In the genomic region with DNA sequence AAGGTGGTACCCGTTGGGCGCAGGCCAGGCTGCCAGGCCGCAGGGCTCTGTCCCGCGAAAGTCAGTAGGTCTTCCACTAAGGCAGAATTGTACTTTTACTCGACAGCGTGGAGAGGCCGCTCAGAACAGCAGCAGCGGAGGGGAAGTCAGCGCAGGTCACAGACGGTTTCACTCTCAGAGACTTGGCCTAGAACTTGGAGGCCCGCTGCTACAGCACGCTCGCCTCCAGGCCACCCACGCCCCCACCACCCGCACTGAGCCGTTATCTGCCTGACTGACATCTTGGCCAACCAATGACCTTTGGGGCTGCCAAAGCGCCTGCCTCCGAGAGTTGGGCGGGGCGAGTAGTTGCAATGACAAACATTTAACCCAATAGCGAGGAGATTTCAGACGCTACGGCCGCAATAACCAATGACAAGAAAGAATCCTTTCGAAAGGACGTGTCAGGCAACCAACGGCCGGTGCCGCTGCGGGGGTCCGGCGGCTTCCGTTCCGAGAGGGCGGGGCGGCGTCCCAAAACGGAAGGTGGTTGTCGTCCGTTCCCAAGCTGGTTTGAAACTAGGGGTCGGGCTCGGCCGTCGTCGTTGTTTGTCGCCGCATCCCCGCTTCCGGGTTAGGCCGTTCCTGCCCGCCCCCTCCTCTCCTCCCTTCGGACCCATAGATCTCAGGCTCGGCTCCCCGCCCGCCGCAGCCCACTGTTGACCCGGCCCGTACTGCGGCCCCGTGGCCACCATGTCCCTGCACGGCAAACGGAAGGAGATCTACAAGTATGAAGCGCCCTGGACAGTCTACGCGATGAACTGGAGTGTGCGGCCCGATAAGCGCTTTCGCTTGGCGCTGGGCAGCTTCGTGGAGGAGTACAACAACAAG, we compare ENCODE assay signal across 8 cellular contexts. TPM values are rescaled to one million over a fixed set of nuclear protein-coding genes. Genes with fewer than 3 reads are reported as not detected.
DNase-seq lines count a peak whose midpoint lies in the region; ATAC-seq, FAIRE-seq and TF ChIP-seq lines count a peak whose summit lies in the region.

A gene with protein sequence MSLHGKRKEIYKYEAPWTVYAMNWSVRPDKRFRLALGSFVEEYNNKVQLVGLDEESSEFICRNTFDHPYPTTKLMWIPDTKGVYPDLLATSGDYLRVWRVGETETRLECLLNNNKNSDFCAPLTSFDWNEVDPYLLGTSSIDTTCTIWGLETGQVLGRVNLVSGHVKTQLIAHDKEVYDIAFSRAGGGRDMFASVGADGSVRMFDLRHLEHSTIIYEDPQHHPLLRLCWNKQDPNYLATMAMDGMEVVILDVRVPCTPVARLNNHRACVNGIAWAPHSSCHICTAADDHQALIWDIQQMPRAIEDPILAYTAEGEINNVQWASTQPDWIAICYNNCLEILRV (plus strand): TSS at position 532 of the 870 bp plus-strand sequence. CDS start 201 bp downstream, at position 733.

- H3K4me1 ChIP-seq in HepG2 (ENCODE audit: insufficient read depth, low read length), result peaks cover 59% of the 10 kb centered on the region

- no TSS peak for BruUV-seq in HepG2 (replicated peaks; lab: Mats Ljungman, UMichigan)

- ATAC-seq in GM19395 (IDR thresholded peaks at IDR 0.05; ENCODE audit: unreplicated experiment) (peak; percentile 95), HG03565 (IDR thresholded peaks at IDR 0.05; ENCODE audit: unreplicated experiment) (peak; percentile 89), HepG2 (peak; percentile 92)

- H3K27ac ChIP-seq in C4-2B (peak within 1 kb of the TSS; percentile 90), HepG2 (ENCODE audit: extremely low read length, insufficient read depth, low read length) (peak within 1 kb of the TSS; percentile 92)

- peaks cover 31% of the 10 kb centered on the region for H4K20me1 ChIP-seq in HepG2 (ENCODE audit: insufficient read depth, low read length)

- peaks cover 0 to 2% of the 10 kb centered on the region in 2 experiments; a peak in 2 of 5 replicates for H3K27me3 ChIP-seq in HepG2 (ENCODE audit: control insufficient read depth in 1 of 2, insufficient read depth in 2 of 2, low read length in 2 of 2)

- no peaks in the 10 kb centered on the region for H3K9me3 ChIP-seq in HepG2 (ENCODE audit: low read length)

- TF ChIP-seq CTCF in C4-2B (conservative IDR thresholded peaks at IDR 0.05) (no peak), HepG2 (CRISPR knock-in tag; IDR thresholded peaks at IDR 0.05) (peak; percentile 37)

- peak within 1 kb of the TSS; percentile 95 to 99 (median 98) for H3K4me3 ChIP-seq in HepG2 (replicated peaks in 1 of 3; ENCODE audit: insufficient read depth in 1 of 3, low read depth in 2 of 3, low read length in 3 of 3)

- H2AFZ ChIP-seq in HepG2 (ENCODE audit: low read length), result no peak within 1 kb of the TSS

- peak; percentile 42 for TF ChIP-seq RAD21 in HepG2 (CRISPR knock-in tag; IDR thresholded peaks at IDR 0.05)

- TF ChIP-seq POLR2A in HepG2 (IDR thresholded peaks at IDR 0.05; ENCODE audit: insufficient read depth in 1 of 2, low read depth in 2 of 2, low read length in 2 of 2), result peak; percentile 84 to 92

- H3K79me2 ChIP-seq in HepG2 (ENCODE audit: insufficient read depth, low read length), result peaks cover 46% of the 10 kb centered on the region

- CTCF ChIA-PET in HepG2 (lab: Yijun Ruan, JAX; ENCODE audit: low intra/inter-chr PET ratio, low total read pairs), result no interaction called here

- TF ChIP-seq EP300 in HepG2 (IDR thresholded peaks at IDR 0.05; ENCODE audit: low read depth in 2 of 2, low read length in 2 of 2), result peak in 1 of 2 experiments; percentile 10; a peak in 1 of 4 replicates
- no peak; the same call in 1 of the 2 replicates for TF ChIP-seq EP300 in HepG2 (CRISPR knock-in tag; IDR thresholded peaks at IDR 0.05; ENCODE audit: borderline replicate concordance)

- 1% methylated on average over 60 of the region's 72 CpGs for WGBS in HepG2 (ENCODE audit: low lambda C conversion rate)

- peak within 1 kb of the TSS; percentile 95 for H3K9ac ChIP-seq in HepG2 (ENCODE audit: insufficient read depth, low read depth, low read length)

- FAIRE-seq in HepG2 (lab: Jason Lieb, UNC), result peak; percentile 90

- DNase-seq in NCI-H774 (lab: John Stamatoyannopoulos, UW) (peak; percentile 100), dermis blood vessel endothelial cell (peak; percentile 100), HepG2 (ENCODE audit: low spot score) (peak; percentile 100)
- DNase-seq in activated CD4-positive, alpha-beta T cell treated with anti-CD3 and anti-CD28 coated beads, Interleukin-2, amount 50 U/mL, for 4 hours, result peak; percentile 100
- DNase-seq in stimulated activated CD4-positive, alpha-beta T cell treated with anti-CD3 and anti-CD28 coated beads, Interleukin-4, amount 100 ng/mL, for 1 hour, result peak; percentile 99

- in situ Hi-C loops in HepG2 (cut with HindIII; ENCODE audit: extremely low pct_ligation_motif_present, low pct_unique_long_range_greater_than_20kb), result no loop called here

- peak within 1 kb of the TSS; percentile 75 for H3K4me2 ChIP-seq in HepG2 (ENCODE audit: low read depth, low read length)

- no peaks in the 10 kb centered on the region; a peak in 3 of 5 replicates for H3K36me3 ChIP-seq in HepG2 (replicated peaks in 1 of 2; ENCODE audit: control insufficient read depth in 1 of 2, insufficient read depth in 2 of 2, low read length in 2 of 2)

- intact Hi-C loops in HepG2 (cut with micrococcal nuclease; ENCODE audit: unreplicated experiment), result loop anchor here (1.0 to 2.0 kb wide), 6 partner anchors 19 to 191 kb away; a partner anchor contains a TSS

- POLR2A ChIA-PET in HepG2 (lab: Yijun Ruan, JAX), result interaction anchor here (0.7 to 3.2 kb wide), 14 partner anchors 18 to 412 kb away, joined by 3 to 20 read pairs (median 4); a partner anchor contains a TSS

TF ChIP-seq in HepG2, 621 proteins besides CTCF, POLR2A, EP300 and RAD21 (continues in another document):
- TF ChIP-seq ZNF296 (CRISPR knock-in tag; conservative IDR thresholded peaks at IDR 0.05) (no peak; the same call in 1 of the 2 replicates), HNRNPH1 (optimal IDR thresholded peaks at IDR 0.05; ENCODE audit: low read depth, low read length) (peak; percentile 96), ZNF446 (CRISPR knock-in tag; IDR thresholded peaks at IDR 0.05) (peak; percentile 81), RCOR2 (CRISPR knock-in tag; IDR thresholded peaks at IDR 0.05) (no peak), ZNF589 (CRISPR knock-in tag; conservative IDR thresholded peaks at IDR 0.05) (0 out of 2 replicates have a peak, but pooled peaks have one; percentile 47), ZNF441 (CRISPR knock-in tag; IDR thresholded peaks at IDR 0.05; ENCODE audit: borderline replicate concordance) (no peak), ETV6 (CRISPR knock-in tag; conservative IDR thresholded peaks at IDR 0.05) (peak; percentile 81; the same call in 1 of the 2 replicates), WIZ (CRISPR knock-in tag; IDR thresholded peaks at IDR 0.05) (no peak), EEA1 (CRISPR knock-in tag; IDR thresholded peaks at IDR 0.05; ENCODE audit: borderline replicate concordance) (no peak), MIXL1 (CRISPR knock-in tag; IDR thresholded peaks at IDR 0.05) (peak; percentile 9; the same call in 1 of the 2 replicates), HDAC6 (IDR thresholded peaks at IDR 0.05; ENCODE audit: low read depth, low read length) (no peak), PPARG (CRISPR knock-in tag; conservative IDR thresholded peaks at IDR 0.05) (peak; percentile 18), HOXA7 (CRISPR knock-in tag; IDR thresholded peaks at IDR 0.05) (no peak), KAT7 (CRISPR knock-in tag; IDR thresholded peaks at IDR 0.05; ENCODE audit: borderline replicate concordance) (peak; percentile 75; the same call in 1 of the 2 replicates), EED (CRISPR knock-in tag; IDR thresholded peaks at IDR 0.05) (peak; percentile 24; the same call in 1 of the 2 replicates), ZNF660 (CRISPR knock-in tag; IDR thresholded peaks at IDR 0.05; ENCODE audit: borderline replicate concordance, low read depth) (no peak)
- TF ChIP-seq, protein P1, sequence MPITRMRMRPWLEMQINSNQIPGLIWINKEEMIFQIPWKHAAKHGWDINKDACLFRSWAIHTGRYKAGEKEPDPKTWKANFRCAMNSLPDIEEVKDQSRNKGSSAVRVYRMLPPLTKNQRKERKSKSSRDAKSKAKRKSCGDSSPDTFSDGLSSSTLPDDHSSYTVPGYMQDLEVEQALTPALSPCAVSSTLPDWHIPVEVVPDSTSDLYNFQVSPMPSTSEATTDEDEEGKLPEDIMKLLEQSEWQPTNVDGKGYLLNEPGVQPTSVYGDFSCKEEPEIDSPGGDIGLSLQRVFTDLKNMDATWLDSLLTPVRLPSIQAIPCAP (CRISPR knock-in tag; IDR thresholded peaks at IDR 0.05; ENCODE audit: low read depth), result peak; percentile 79; the same call in 1 of the 2 replicates
- TF ChIP-seq, protein P2, sequence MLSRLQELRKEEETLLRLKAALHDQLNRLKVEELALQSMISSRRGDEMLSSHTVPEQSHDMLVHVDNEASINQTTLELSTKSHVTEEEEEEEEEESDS (CRISPR knock-in tag; IDR thresholded peaks at IDR 0.05; ENCODE audit: borderline replicate concordance), result peak; percentile 92; the same call in 1 of the 2 replicates

RNA-seq across cellular contexts. Expression of the gene that starts here (rescaled TPM):
- 27.9 and 55.2 TPM in 2 replicates for total RNA-seq in dermis blood vessel endothelial cell
- total RNA-seq in HepG2 (2016; rRNA removed; fragmentation: Illumina TruSeq; extraction: Trizol), result 55.2 and 77.5 TPM in 2 replicates
- 10.3 and 11.9 TPM in 2 replicates for total RNA-seq in HepG2 (2016; cell fraction: cytosol; rRNA removed; fragmentation: Illumina TruSeq; extraction: Trizol; ENCODE audit: low read depth)
- 58.9 and 68.6 TPM in 2 replicates for total RNA-seq in HepG2 (2016; cell fraction: insoluble cytoplasmic fraction; rRNA removed; fragmentation: Illumina TruSeq; extraction: Trizol)
- 23.2 and 25.5 TPM in 2 replicates for total RNA-seq in HepG2 (2016; cell fraction: membrane; rRNA removed; fragmentation: Illumina TruSeq; extraction: Trizol)
- 33.1 and 38.3 TPM in 2 replicates for total RNA-seq in HepG2 (2016; cell fraction: nucleus; rRNA removed; fragmentation: Illumina TruSeq; extraction: Trizol)
- 73.4 and 77.0 TPM in 2 replicates for polyA plus RNA-seq in HepG2 (2011; rRNA removed)
- polyA plus RNA-seq in HepG2 (2011; cell fraction: cytosol; rRNA removed), result 62.7 and 66.5 TPM in 2 replicates
- 61.2 and 63.3 TPM in 2 replicates for polyA plus RNA-seq in HepG2 (2011; cell fraction: nucleus; rRNA removed)
- 84.0 and 84.1 TPM in 2 replicates for polyA plus RNA-seq in HepG2 (2012)
- polyA plus RNA-seq in HepG2 (2016; cell fraction: cytosol; fragmentation: Illumina TruSeq; extraction: Trizol; ENCODE audit: low read depth), result 12.2 and 14.0 TPM in 2 replicates
- polyA plus RNA-seq in HepG2 (2016; cell fraction: insoluble cytoplasmic fraction; fragmentation: Illumina TruSeq; extraction: Trizol; ENCODE audit: low read depth), result 61.4 and 80.4 TPM in 2 replicates
- 15.8 and 16.0 TPM in 2 replicates for polyA plus RNA-seq in HepG2 (2016; cell fraction: membrane; fragmentation: Illumina TruSeq; extraction: Trizol; ENCODE audit: low read depth)
- 37.9 and 40.9 TPM in 2 replicates for polyA plus RNA-seq in HepG2 (2016; cell fraction: nucleus; fragmentation: Illumina TruSeq; extraction: Trizol; ENCODE audit: insufficient read depth, low read depth)
- polyA minus RNA-seq in HepG2 (2011; rRNA and poly(A)+ RNA removed; ENCODE audit: low replicate concordance), result 107 and 220 TPM in 2 replicates
- polyA minus RNA-seq in HepG2 (2011; cell fraction: cytosol; rRNA and poly(A)+ RNA removed), result 41.2 and 49.1 TPM in 2 replicates
- 35.0 and 40.7 TPM in 2 replicates for polyA minus RNA-seq in HepG2 (2011; cell fraction: nucleus; rRNA and poly(A)+ RNA removed)

Comparison
In these comparisons a context has a peak if more than half of its experiments do, and no peak if none do; other contexts are left out.
1. Peak in every context shown above with its lines: DNase-seq, ATAC-seq, H3K4me3 ChIP-seq and H3K27ac ChIP-seq.